9 cellular contexts compared by ENCODE assay signal in genomic region chr11:1571760-1572199, GRCh38. TPM values are rescaled to one million over a fixed set of nuclear protein-coding genes. Genes with fewer than 3 reads are reported as not detected.
DNase-seq lines count a peak whose midpoint lies in the region; ATAC-seq and TF ChIP-seq lines count a peak whose summit lies in the region.
"Had no signal": no experiment of that assay in that cellular context is flagged by ENCODE, and none has a peak within 500 bp of the region (broad histone marks: within the 10 kb centered on the region; RNA-seq: fewer than 3 reads in every experiment).

No MANE protein-coding gene starts in this region.

- H3K27me3 Mint-ChIP-seq in activated naive CD8-positive, alpha-beta T cell treated with anti-CD3 and anti-CD28 coated beads, Interleukin-2, amount 10 ng/mL, durations not matched to agents 7 days and 5 days: peaks cover 28% of the 10 kb centered on the region
- peaks cover 15% of the 10 kb centered on the region for H3K27me3 Mint-ChIP-seq in activated naive CD8-positive, alpha-beta T cell treated with anti-CD3 and anti-CD28 coated beads for 36 hours

- in situ Hi-C loops in brain microvascular endothelial cell (cut with HindIII; ENCODE audit: low pct_ligation_motif_present, low sequenced_read_pairs): no loop called here

- ATAC-seq in activated naive CD8-positive, alpha-beta T cell treated with anti-CD3 and anti-CD28 coated beads, Interleukin-2, amount 10 ng/mL, durations not matched to agents 7 days and 5 days (ENCODE audit: low read depth): peak; percentile 6
- no peak for ATAC-seq in HG03469 (IDR thresholded peaks at IDR 0.05; ENCODE audit: unreplicated experiment)
- no peak for ATAC-seq in GM19463 (IDR thresholded peaks at IDR 0.05; ENCODE audit: unreplicated experiment)

- no peaks in the 10 kb centered on the region for H3K9me3 Mint-ChIP-seq in activated naive CD8-positive, alpha-beta T cell treated with anti-CD3 and anti-CD28 coated beads, Interleukin-2, amount 10 ng/mL, durations not matched to agents 7 days and 5 days
- H3K9me3 Mint-ChIP-seq in activated naive CD8-positive, alpha-beta T cell treated with anti-CD3 and anti-CD28 coated beads for 36 hours: no peaks in the 10 kb centered on the region

- H3K27ac ChIP-seq in brain microvascular endothelial cell (no peak overlapping the region), mesodermal cell (ENCODE audit: low read depth, low read length, severe bottlenecking) (no peak overlapping the region), urinary bladder (ENCODE audit: low read depth) (no peak overlapping the region)

- H3K4me3 Mint-ChIP-seq in activated naive CD8-positive, alpha-beta T cell treated with anti-CD3 and anti-CD28 coated beads, Interleukin-2, amount 10 ng/mL, durations not matched to agents 7 days and 5 days: no peak overlapping the region
- H3K4me3 Mint-ChIP-seq in activated naive CD8-positive, alpha-beta T cell treated with anti-CD3 and anti-CD28 coated beads for 36 hours: no peak overlapping the region

- H3K36me3 ChIP-seq in brain microvascular endothelial cell (replicated peaks) (no peaks in the 10 kb centered on the region), mesodermal cell (ENCODE audit: control insufficient read depth, insufficient read depth, low read length) (no peaks in the 10 kb centered on the region), urinary bladder (ENCODE audit: insufficient read depth) (no peaks in the 10 kb centered on the region)

- no peaks in the 10 kb centered on the region for H3K36me3 Mint-ChIP-seq in activated naive CD8-positive, alpha-beta T cell treated with anti-CD3 and anti-CD28 coated beads, Interleukin-2, amount 10 ng/mL, durations not matched to agents 7 days and 5 days
- no peaks in the 10 kb centered on the region for H3K36me3 Mint-ChIP-seq in activated naive CD8-positive, alpha-beta T cell treated with anti-CD3 and anti-CD28 coated beads for 36 hours

- H3K9me3 ChIP-seq in mesodermal cell (ENCODE audit: control insufficient read depth, low read length): no peaks in the 10 kb centered on the region

- TF ChIP-seq CTCF in brain microvascular endothelial cell (IDR thresholded peaks at IDR 0.05; ENCODE audit: low read depth, low read length, missing control alignments): no peak

- H3K4me3 ChIP-seq in brain microvascular endothelial cell (ENCODE audit: low read depth, low read length) (peak overlapping the region; percentile 56), mesodermal cell (ENCODE audit: extremely low read depth, insufficient read depth, low read length, poor library complexity, severe bottlenecking) (peak overlapping the region; percentile 63), urinary bladder (ENCODE audit: low read depth, low read length) (peak overlapping the region; percentile 54)

- no peak for DNase-seq in activated naive CD8-positive, alpha-beta T cell treated with anti-CD3 and anti-CD28 coated beads, Interleukin-2, amount 10 ng/mL, durations not matched to agents 7 days and 5 days
- DNase-seq in activated naive CD8-positive, alpha-beta T cell treated with anti-CD3 and anti-CD28 coated beads for 36 hours: no peak
- DNase-seq in brain microvascular endothelial cell (no peak), GM19240 (ENCODE audit: insufficient read length, low spot score) (no peak)

- no peaks in the 10 kb centered on the region for H3K4me1 Mint-ChIP-seq in activated naive CD8-positive, alpha-beta T cell treated with anti-CD3 and anti-CD28 coated beads, Interleukin-2, amount 10 ng/mL, durations not matched to agents 7 days and 5 days
- H3K4me1 Mint-ChIP-seq in activated naive CD8-positive, alpha-beta T cell treated with anti-CD3 and anti-CD28 coated beads for 36 hours: peaks cover 15% of the 10 kb centered on the region

- WGBS in mesodermal cell (ENCODE audit: insufficient coverage in 2 of 2), 2 experiments: 0% methylated on average over 19 to 49 of the region's 91 CpGs
- WGBS in urinary bladder: under 1% methylated on average over 88 of the region's 91 CpGs

- H3K27me3 ChIP-seq in brain microvascular endothelial cell (replicated peaks): peaks cover 14% of the 10 kb centered on the region

- POLR2A ChIA-PET in activated naive CD8-positive, alpha-beta T cell treated with anti-CD3 and anti-CD28 coated beads, Interleukin-2, amount 10 ng/mL, durations not matched to agents 7 days and 5 days (lab: Charles Lee): no interaction called here

- H3K4me1 ChIP-seq in mesodermal cell (ENCODE audit: control insufficient read depth, insufficient read depth, low read length, poor library complexity, severe bottlenecking) (peaks cover 11% of the 10 kb centered on the region), urinary bladder (ENCODE audit: insufficient read depth) (no peaks in the 10 kb centered on the region)

- H3K27ac Mint-ChIP-seq in activated naive CD8-positive, alpha-beta T cell treated with anti-CD3 and anti-CD28 coated beads, Interleukin-2, amount 10 ng/mL, durations not matched to agents 7 days and 5 days: no peak overlapping the region
- H3K27ac Mint-ChIP-seq in activated naive CD8-positive, alpha-beta T cell treated with anti-CD3 and anti-CD28 coated beads for 36 hours: no peak overlapping the region

RNA-seq across cellular contexts. Expression of gene DUSP8, which starts 0.3 kb away (rescaled TPM):
- 1 to 10 TPM; 3.4 to 3.7 TPM for total RNA-seq in activated naive CD8-positive, alpha-beta T cell treated with anti-CD3 and anti-CD28 coated beads, Interleukin-2, amount 10 ng/mL, durations not matched to agents 7 days and 5 days
- 1 to 10 TPM; 1.5 to 2.1 TPM for total RNA-seq in activated naive CD8-positive, alpha-beta T cell treated with anti-CD3 and anti-CD28 coated beads for 36 hours
- 13.0 TPM for polyA plus RNA-seq in mesodermal cell (2013, experiment 1 of 2)
- 8.7 TPM for polyA plus RNA-seq in mesodermal cell (2013, experiment 2 of 2)
- total RNA-seq in urinary bladder: 0.85 TPM
- polyA plus RNA-seq in urinary bladder: 6.8 TPM

RNA-seq across cellular contexts. Expression of gene KRTAP5-1, which starts 13.3 kb away (rescaled TPM):
- not detected for total RNA-seq in activated naive CD8-positive, alpha-beta T cell treated with anti-CD3 and anti-CD28 coated beads, Interleukin-2, amount 10 ng/mL, durations not matched to agents 7 days and 5 days
- not detected for total RNA-seq in activated naive CD8-positive, alpha-beta T cell treated with anti-CD3 and anti-CD28 coated beads for 36 hours
- polyA plus RNA-seq in mesodermal cell (2013, experiment 1 of 2): not detected
- polyA plus RNA-seq in mesodermal cell (2013, experiment 2 of 2): not detected
- not detected for total RNA-seq in urinary bladder
- not detected for polyA plus RNA-seq in urinary bladder
- total RNA-seq: myocyte had no signal

RNA-seq across cellular contexts. Expression of gene KRTAP5-2, which starts 26.3 kb away (rescaled TPM):
- not detected for total RNA-seq in activated naive CD8-positive, alpha-beta T cell treated with anti-CD3 and anti-CD28 coated beads, Interleukin-2, amount 10 ng/mL, durations not matched to agents 7 days and 5 days
- not detected for total RNA-seq in activated naive CD8-positive, alpha-beta T cell treated with anti-CD3 and anti-CD28 coated beads for 36 hours
- not detected for polyA plus RNA-seq in mesodermal cell (2013, experiment 1 of 2)
- not detected for polyA plus RNA-seq in mesodermal cell (2013, experiment 2 of 2)
- not detected for total RNA-seq in urinary bladder
- not detected for polyA plus RNA-seq in urinary bladder
- total RNA-seq: myocyte had no signal

RNA-seq across cellular contexts. Expression of gene KRTAP5-3, which starts 36.5 kb away (rescaled TPM):
- not detected for total RNA-seq in activated naive CD8-positive, alpha-beta T cell treated with anti-CD3 and anti-CD28 coated beads, Interleukin-2, amount 10 ng/mL, durations not matched to agents 7 days and 5 days
- not detected for total RNA-seq in activated naive CD8-positive, alpha-beta T cell treated with anti-CD3 and anti-CD28 coated beads for 36 hours
- polyA plus RNA-seq in mesodermal cell (2013, experiment 1 of 2): not detected
- not detected for polyA plus RNA-seq in mesodermal cell (2013, experiment 2 of 2)
- not detected for total RNA-seq in urinary bladder
- not detected for polyA plus RNA-seq in urinary bladder
- total RNA-seq: myocyte had no signal

RNA-seq across cellular contexts. Expression of gene KRTAP5-4, which starts 50.2 kb away (rescaled TPM):
- not detected for total RNA-seq in activated naive CD8-positive, alpha-beta T cell treated with anti-CD3 and anti-CD28 coated beads, Interleukin-2, amount 10 ng/mL, durations not matched to agents 7 days and 5 days
- not detected for total RNA-seq in activated naive CD8-positive, alpha-beta T cell treated with anti-CD3 and anti-CD28 coated beads for 36 hours
- polyA plus RNA-seq in mesodermal cell (2013, experiment 1 of 2): not detected
- not detected for polyA plus RNA-seq in mesodermal cell (2013, experiment 2 of 2)
- not detected for total RNA-seq in urinary bladder
- not detected for polyA plus RNA-seq in urinary bladder
- total RNA-seq: myocyte had no signal
